27 cellular contexts compared by ENCODE assay signal in genomic region chr5:149667827-149668122, GRCh38.
DNase-seq lines count a peak whose midpoint lies in the region; ATAC-seq, FAIRE-seq and TF ChIP-seq lines count a peak whose summit lies in the region.
"Had no signal": no experiment of that assay in that cellular context is flagged by ENCODE, and none has a peak within 500 bp of the region (broad histone marks: within the 10 kb centered on the region; RNA-seq: fewer than 3 reads in every experiment).

No MANE protein-coding gene starts in this region.

- H3K9ac ChIP-seq in endothelial cell of umbilical vein (replicated peaks; ENCODE audit: extremely low read depth, insufficient read depth, low read length): no peak overlapping the region
- H3K9ac ChIP-seq in H9 (ENCODE audit: extremely low read depth, insufficient read length, low read length): no peak overlapping the region

- H3K23ac ChIP-seq in H9 (ENCODE audit: insufficient read length, low read depth, low read length): no peak overlapping the region

- intact Hi-C loops in A673 (cut with micrococcal nuclease; ENCODE audit: unreplicated experiment) (no loop called here), PC-9 (cut with micrococcal nuclease; ENCODE audit: unreplicated experiment) (loop anchor here (1.0 kb wide), 2 partner anchors 31 to 161 kb away; no protein-coding TSS in a partner anchor), endothelial cell of umbilical vein (cut with micrococcal nuclease) (loop anchor here (1.0 to 10.0 kb wide), 4 partner anchors 31 to 327 kb away; partner anchors contain the start of gene PPARGC1B)
- intact Hi-C loops in activated CD8-positive, alpha-beta T cell treated with anti-CD3 and anti-CD28 coated beads for 36 hours (cut with micrococcal nuclease): loop anchor here (5.0 kb wide), 1 partner anchor 160 kb away; no protein-coding TSS in a partner anchor

- no peak overlapping the region for H4K8ac ChIP-seq in H9 (replicated peaks; ENCODE audit: insufficient read length, low read depth, low read length)

- H3K79me2 ChIP-seq in PC-9 (ENCODE audit: low read depth) (no peaks in the 10 kb centered on the region), endothelial cell of umbilical vein (ENCODE audit: control insufficient read depth, insufficient read depth, low read length) (no peaks in the 10 kb centered on the region), H9 (ENCODE audit: insufficient read depth, low read length) (no peaks in the 10 kb centered on the region)

- H3K9me2 ChIP-seq in PC-9 (ENCODE audit: insufficient read depth): no peaks in the 10 kb centered on the region

- no peaks in the 10 kb centered on the region for H3K27me3 ChIP-seq in A673 (replicated peaks; ENCODE audit: insufficient read depth, low read depth, low read length, poor library complexity)
- no peaks in the 10 kb centered on the region for H3K27me3 ChIP-seq in PC-9 (ENCODE audit: insufficient read depth, low read depth)
- H3K27me3 ChIP-seq in endothelial cell of umbilical vein (ENCODE audit: control insufficient read depth in 2 of 2, insufficient read depth in 2 of 2, low read length in 2 of 2): peaks cover 3 to 4% of the 10 kb centered on the region in 2 experiments
- H3K27me3 ChIP-seq in H9 (ENCODE audit: insufficient read depth, low read length): no peaks in the 10 kb centered on the region
- H3K27me3 ChIP-seq: body of pancreas, foreskin keratinocyte, right lobe of liver had no signal

- CTCF ChIA-PET in A673 (lab: Charles Lee) (interaction anchor here (0.7 to 2.6 kb wide), 6 partner anchors 15 to 323 kb away, joined by 3 to 18 read pairs (median 4); partner anchors contain the start of gene PPARGC1B), PC-9 (lab: Charles Lee) (interaction anchor here (1.0 to 1.2 kb wide), 3 partner anchors 34 to 152 kb away, joined by 3 to 4 read pairs (median 3); no protein-coding TSS in a partner anchor), endothelial cell of umbilical vein (lab: Charles Lee) (interaction anchor here (0.7 to 4.7 kb wide), 39 partner anchors 9 to 323 kb away, joined by 3 to 240 read pairs (median 9); partner anchors contain the start of genes PPARGC1B and SLC26A2)
- CTCF ChIA-PET in activated CD8-positive, alpha-beta T cell treated with anti-CD3 and anti-CD28 coated beads for 36 hours (lab: Charles Lee): interaction anchor here (0.7 to 3.8 kb wide), 36 partner anchors 8 to 1458 kb away, joined by 3 to 52 read pairs (median 7); partner anchors contain the start of genes PPARGC1B and SLC26A2

- no peak overlapping the region for H2AK5ac ChIP-seq in H9 (ENCODE audit: insufficient read length, low read length)

- no peak overlapping the region for H3T11ph ChIP-seq in H9 (ENCODE audit: low read length)

- no peaks in the 10 kb centered on the region for H3K23me2 ChIP-seq in H9 (ENCODE audit: insufficient read length, low read depth, low read length, poor library complexity, severe bottlenecking)

- H3K27me3 Mint-ChIP-seq in H9 (ENCODE audit: low read depth): peaks cover 3% of the 10 kb centered on the region
- H3K27me3 Mint-ChIP-seq in activated CD8-positive, alpha-beta T cell treated with anti-CD3 and anti-CD28 coated beads for 36 hours: peaks cover 3% of the 10 kb centered on the region

- H3K9me3 Mint-ChIP-seq in H9: peaks cover 20 to 27% of the 10 kb centered on the region in 2 experiments
- H3K9me3 Mint-ChIP-seq in activated CD8-positive, alpha-beta T cell treated with anti-CD3 and anti-CD28 coated beads for 36 hours: peaks cover 10% of the 10 kb centered on the region

- H4K91ac ChIP-seq in H9 (ENCODE audit: insufficient read length, low read depth, low read length): no peak overlapping the region

- BruUV-seq in A673 (replicated peaks; lab: Mats Ljungman, UMichigan) (no TSS peak), PC-9 (replicated peaks; lab: Mats Ljungman, UMichigan) (no TSS peak), endothelial cell of umbilical vein (replicated peaks; lab: Mats Ljungman, UMichigan) (no TSS peak)

- H3K9me1 ChIP-seq in endothelial cell of umbilical vein (replicated peaks; ENCODE audit: control insufficient read depth, extremely low read depth, insufficient read depth, low read length): no peaks in the 10 kb centered on the region

- peaks cover 0 to 3% of the 10 kb centered on the region in 2 experiments; a peak in 1 of 4 replicates for H3K4me1 Mint-ChIP-seq in H9
- H3K4me1 Mint-ChIP-seq in activated CD8-positive, alpha-beta T cell treated with anti-CD3 and anti-CD28 coated beads for 36 hours (ENCODE audit: low read depth): no peaks in the 10 kb centered on the region
- H3K4me1 Mint-ChIP-seq: CD4-positive, CD25-positive, alpha-beta regulatory T cell had no signal

- no peak overlapping the region for H2BK20ac ChIP-seq in H9 (ENCODE audit: low read depth, low read length, poor library complexity, severe bottlenecking)

- no peaks in the 10 kb centered on the region for H3F3A ChIP-seq in PC-9 (ENCODE audit: insufficient read depth, low read depth)

- peak; percentile 69 for FAIRE-seq in endothelial cell of umbilical vein (lab: Jason Lieb, UNC)

- DNase-seq in A673 (ENCODE audit: low spot score) (no peak), PC-9 (no peak), endothelial cell of umbilical vein (ENCODE audit: low read depth, low spot score) (no peak), H9 (no peak), substantia nigra (lab: John Stamatoyannopoulos, UW) (no peak)
- DNase-seq in activated CD8-positive, alpha-beta T cell treated with anti-CD3 and anti-CD28 coated beads for 36 hours: no peak
- DNase-seq: activated CD4-positive, alpha-beta memory T cell treated with anti-CD3 and anti-CD28 coated beads, Interleukin-2, amount 10 ng/mL, durations not matched to agents 7 days and 5 days; activated CD4-positive, CD25-positive, alpha-beta regulatory T cell treated with anti-CD3 and anti-CD28 coated beads, Interleukin-2, amount 50 U/mL, for 72 hours; activated gamma-delta T cell; activated T-cell treated with anti-CD3 and anti-CD28 coated beads for 4 hours; body of pancreas; effector CD8-positive, alpha-beta T cell; foreskin keratinocyte; hypothalamus; NCI-H1105 treated with DMSO at 0.1 percent for 48 hours; NCI-H2029; NCI-H2227 treated with DMSO at 0.1 percent for 48 hours; SIG-M5; stimulated activated CD4-positive, alpha-beta T cell treated with anti-CD3 and anti-CD28 coated beads, Interleukin-12 subunit alpha, Interleukin-12 subunit beta, amount 100 ng/mL, for 4 hours had no signal

- H3K4me3 Mint-ChIP-seq in H9: no peak overlapping the region
- no peak overlapping the region for H3K4me3 Mint-ChIP-seq in activated CD8-positive, alpha-beta T cell treated with anti-CD3 and anti-CD28 coated beads for 36 hours
- H3K4me3 Mint-ChIP-seq: activated CD4-positive, alpha-beta memory T cell treated with anti-CD3 and anti-CD28 coated beads, Interleukin-2, amount 10 ng/mL, durations not matched to agents 7 days and 5 days; CD4-positive, CD25-positive, alpha-beta regulatory T cell; naive thymus-derived CD8-positive, alpha-beta T cell; T-cell had no signal

- no peak for TF ChIP-seq POLR2A in endothelial cell of umbilical vein (IDR thresholded peaks at IDR 0.05; ENCODE audit: low read depth, low read length)

- no peak overlapping the region for H3K27ac ChIP-seq in A673 (ENCODE audit: low read depth, low read length, poor library complexity, severe bottlenecking)
- no peak overlapping the region for H3K27ac ChIP-seq in PC-9
- no peak overlapping the region for H3K27ac ChIP-seq in endothelial cell of umbilical vein (ENCODE audit: insufficient read depth, low read depth, low read length)
- H3K27ac ChIP-seq in H9 (ENCODE audit: insufficient read length, low read depth, low read length): no peak overlapping the region
- H3K27ac ChIP-seq in substantia nigra (ENCODE audit: low read depth, low read length, poor library complexity, severe bottlenecking): no peak overlapping the region
- H3K27ac ChIP-seq: body of pancreas, foreskin keratinocyte, HL-60, right lobe of liver had no signal

- TF ChIP-seq CTCF in A673 (conservative IDR thresholded peaks at IDR 0.05; ENCODE audit: low read depth, low read length) (peak; percentile 34; the same call in 1 of the 2 replicates), PC-9 (conservative IDR thresholded peaks at IDR 0.05) (peak; percentile 46; the same call in 1 of the 2 replicates), endothelial cell of umbilical vein (IDR thresholded peaks at IDR 0.05; ENCODE audit: extremely low read depth in 1 of 2, insufficient read depth in 1 of 2, low read depth in 1 of 2, low read length in 2 of 2) (no peak), H9 (conservative IDR thresholded peaks at IDR 0.05) (no peak)
- no peak for TF ChIP-seq CTCF in activated CD8-positive, alpha-beta T cell treated with anti-CD3 and anti-CD28 coated beads for 36 hours (IDR thresholded peaks at IDR 0.05)

- H2BK5ac ChIP-seq in H9 (ENCODE audit: insufficient read length, low read length): no peak overlapping the region

- H2BK120ac ChIP-seq in H9 (ENCODE audit: low read depth, low read length, poor library complexity, severe bottlenecking): no peak overlapping the region

- H3K18ac ChIP-seq in H9 (ENCODE audit: insufficient read length, low read depth, low read length): no peak overlapping the region

- H4K5ac ChIP-seq in H9 (ENCODE audit: insufficient read length, low read depth, low read length): no peak overlapping the region

- H4K20me1 ChIP-seq in PC-9 (ENCODE audit: insufficient read depth): no peaks in the 10 kb centered on the region
- H4K20me1 ChIP-seq in endothelial cell of umbilical vein (replicated peaks; ENCODE audit: control insufficient read depth, extremely low read depth, insufficient read depth, low read length): no peaks in the 10 kb centered on the region
- no peaks in the 10 kb centered on the region for H4K20me1 ChIP-seq in H9 (ENCODE audit: control insufficient read depth, insufficient read depth, insufficient read length)

- dilution Hi-C loops in endothelial cell of umbilical vein (cut with MboI; ENCODE audit: extremely low pct_ligation_motif_present, low sequenced_read_pairs): no loop called here

- no peaks in the 10 kb centered on the region for H3K36me3 ChIP-seq in A673 (ENCODE audit: insufficient read depth, low read length, poor library complexity, severe bottlenecking)
- no peaks in the 10 kb centered on the region for H3K36me3 ChIP-seq in PC-9 (ENCODE audit: low read depth)
- H3K36me3 ChIP-seq in endothelial cell of umbilical vein (ENCODE audit: control insufficient read depth in 2 of 2, extremely low read depth in 1 of 2, insufficient read depth in 2 of 2, low read length in 2 of 2): no peaks in the 10 kb centered on the region
- H3K36me3 ChIP-seq: right lobe of liver had no signal

- H2BK15ac ChIP-seq in H9 (ENCODE audit: low read depth, low read length): no peak overlapping the region

- H3K4me2 ChIP-seq in PC-9 (no peak overlapping the region), endothelial cell of umbilical vein (ENCODE audit: insufficient read depth, low read length) (no peak overlapping the region), H9 (ENCODE audit: insufficient read depth, insufficient read length, low read length) (no peak overlapping the region)

- ATAC-seq in GM18867 (IDR thresholded peaks at IDR 0.05; ENCODE audit: unreplicated experiment) (peak; percentile 8), HG02884 (IDR thresholded peaks at IDR 0.05; ENCODE audit: unreplicated experiment) (no peak)
- no peak for ATAC-seq in activated CD8-positive, alpha-beta T cell treated with anti-CD3 and anti-CD28 coated beads for 36 hours
- ATAC-seq: body of pancreas; naive thymus-derived CD8-positive, alpha-beta T cell; stimulated activated naive CD8-positive, alpha-beta T cell treated with anti-CD3 and anti-CD28 coated beads, Interleukin-15, Interleukin-2, amounts not matched to agents 100 U/mL and 50 U/mL, for 24 hours; T-cell had no signal

- H3K4me1 ChIP-seq in A673 (ENCODE audit: insufficient read depth, low read length, poor library complexity, severe bottlenecking) (peaks cover 4% of the 10 kb centered on the region), PC-9 (replicated peaks; ENCODE audit: insufficient read depth) (no peaks in the 10 kb centered on the region), endothelial cell of umbilical vein (ENCODE audit: control insufficient read depth, extremely low read depth, insufficient read depth, low read length) (no peaks in the 10 kb centered on the region), H9 (ENCODE audit: insufficient read depth, low read length) (no peaks in the 10 kb centered on the region)
- H3K4me1 ChIP-seq: body of pancreas, foreskin keratinocyte had no signal

- H3K56ac ChIP-seq in H9 (ENCODE audit: insufficient read length, low read depth, low read length): no peak overlapping the region

- H3K4me3 ChIP-seq in A673 (ENCODE audit: low read depth, low read length, poor library complexity, severe bottlenecking) (no peak overlapping the region), PC-9 (no peak overlapping the region), endothelial cell of umbilical vein (replicated peaks in 1 of 3; ENCODE audit: insufficient read depth in 1 of 3, low read depth in 1 of 3, low read length in 3 of 3) (no peak overlapping the region)
- H3K4me3 ChIP-seq: body of pancreas, right lobe of liver had no signal

- H2AFZ ChIP-seq in PC-9 (no peak overlapping the region), endothelial cell of umbilical vein (ENCODE audit: low read depth, low read length) (no peak overlapping the region), H9 (ENCODE audit: low read length) (no peak overlapping the region)

- POLR2A ChIA-PET in A673 (lab: Charles Lee; ENCODE audit: low non-redundant PET) (no interaction called here), PC-9 (lab: Charles Lee; ENCODE audit: unreplicated experiment) (no interaction called here), endothelial cell of umbilical vein (lab: Charles Lee) (no interaction called here)
- POLR2A ChIA-PET in activated CD8-positive, alpha-beta T cell treated with anti-CD3 and anti-CD28 coated beads for 36 hours (lab: Charles Lee): no interaction called here

- no peak overlapping the region for H2BK12ac ChIP-seq in H9 (ENCODE audit: insufficient read length, low read depth, low read length)

- no peak overlapping the region for H3K27ac Mint-ChIP-seq in H9
- no peak overlapping the region for H3K27ac Mint-ChIP-seq in activated CD8-positive, alpha-beta T cell treated with anti-CD3 and anti-CD28 coated beads for 36 hours
- H3K27ac Mint-ChIP-seq: activated CD4-positive, alpha-beta memory T cell treated with anti-CD3 and anti-CD28 coated beads, Interleukin-2, amount 10 ng/mL, durations not matched to agents 7 days and 5 days; CD4-positive, CD25-positive, alpha-beta regulatory T cell; naive thymus-derived CD8-positive, alpha-beta T cell; T-cell had no signal

- H3K79me1 ChIP-seq in H9 (ENCODE audit: insufficient read depth, low read depth, low read length, poor library complexity, severe bottlenecking): no peaks in the 10 kb centered on the region

- WGBS in H9 (ENCODE audit: extremely low coverage, insufficient read length, low lambda C conversion rate): no CpG with 5 or more reads among the region's 4 CpGs

- no peak overlapping the region for H3K14ac ChIP-seq in H9 (ENCODE audit: insufficient read depth, low read length)

- no peak overlapping the region for H3K4ac ChIP-seq in H9 (ENCODE audit: low read depth, low read length)

- peaks cover 8% of the 10 kb centered on the region for H3K9me3 ChIP-seq in A673 (ENCODE audit: low read depth, low read length, poor library complexity, severe bottlenecking)
- no peaks in the 10 kb centered on the region for H3K9me3 ChIP-seq in PC-9 (ENCODE audit: insufficient read depth, low read depth)
- no peaks in the 10 kb centered on the region for H3K9me3 ChIP-seq in endothelial cell of umbilical vein (replicated peaks; ENCODE audit: control insufficient read depth, insufficient read depth, low read length)
- H3K9me3 ChIP-seq in H9 (ENCODE audit: control insufficient read depth, low read depth, low read length): no peaks in the 10 kb centered on the region
- H3K9me3 ChIP-seq: body of pancreas, right lobe of liver had no signal

- H3K36me3 Mint-ChIP-seq in H9 (ENCODE audit: insufficient read depth in 1 of 3, low read depth in 3 of 3): peaks cover 0 to 5% (median 0%) of the 10 kb centered on the region in 3 experiments; a peak in 1 of 7 replicates
- H3K36me3 Mint-ChIP-seq in activated CD8-positive, alpha-beta T cell treated with anti-CD3 and anti-CD28 coated beads for 36 hours (ENCODE audit: low read depth): peaks cover 3% of the 10 kb centered on the region
- H3K36me3 Mint-ChIP-seq: CD4-positive, CD25-positive, alpha-beta regulatory T cell had no signal

Comparison
In these comparisons a context has a peak if more than half of its experiments do, and no peak if none do; other contexts are left out.
1. CTCF ChIP-seq: peak in A673 (single experiment) and PC-9 (single experiment); none in endothelial cell of umbilical vein (0 of 2), H9 (single experiment) and activated CD8-positive, alpha-beta T cell treated with anti-CD3 and anti-CD28 coated beads for 36 hours (single experiment).